Comparison of ENCODE assay signal across 19 cellular contexts in the genomic region with DNA sequence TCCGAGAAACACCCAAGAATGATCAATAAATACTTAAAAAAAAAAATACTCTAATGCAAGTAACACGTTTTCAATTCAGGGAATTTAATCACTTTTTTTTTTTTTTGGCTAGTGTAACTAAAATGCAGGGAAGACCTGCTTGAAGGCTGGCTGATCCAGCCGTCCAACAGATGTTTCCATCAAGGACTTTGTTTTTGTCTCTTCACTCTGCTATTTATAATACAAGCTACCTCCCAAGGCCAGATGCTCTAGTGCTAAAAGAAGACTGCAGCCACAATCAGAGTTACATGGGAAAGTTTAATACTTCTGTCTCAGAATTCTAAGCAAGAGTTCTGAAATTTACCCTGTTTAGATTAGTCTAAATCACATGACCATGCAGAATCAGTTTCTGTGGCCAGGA. TPM values are rescaled to one million over a fixed set of nuclear protein-coding genes. Genes with fewer than 3 reads are reported as not detected.
DNase-seq lines count a peak whose midpoint lies in the region; ATAC-seq and TF ChIP-seq lines count a peak whose summit lies in the region.
"Had no signal": no experiment of that assay in that cellular context is flagged by ENCODE, and none has a peak within 500 bp of the region (broad histone marks: within the 10 kb centered on the region; RNA-seq: fewer than 3 reads in every experiment).

No MANE protein-coding gene starts in this region.

- H3K4me1 ChIP-seq in left ventricle myocardium inferior, result peaks cover 33% of the 10 kb centered on the region

- no peak overlapping the region for H3K27ac ChIP-seq in left ventricle myocardium inferior (replicated peaks)
- H3K27ac ChIP-seq: C4-2B, Peyer's patch had no signal

- H3K9me3 ChIP-seq in left ventricle myocardium inferior (replicated peaks), result peaks cover 6% of the 10 kb centered on the region
- H3K9me3 ChIP-seq: Peyer's patch had no signal

- no peaks in the 10 kb centered on the region for H3K27me3 ChIP-seq in left ventricle myocardium inferior (ENCODE audit: low read depth)
- H3K27me3 ChIP-seq: MG63, Peyer's patch had no signal

- no peak for TF ChIP-seq CTCF in left ventricle myocardium inferior (IDR thresholded peaks at IDR 0.05; ENCODE audit: borderline replicate concordance)
- no peak for TF ChIP-seq CTCF in fibroblast of villous mesenchyme (IDR thresholded peaks at IDR 0.05; ENCODE audit: insufficient read depth, low read depth, low read length)

- intact Hi-C loops in left ventricle myocardium superior (cut with micrococcal nuclease), result no loop called here
- intact Hi-C loops in left ventricle myocardium inferior (cut with micrococcal nuclease), result no loop called here

- H3K36me3 ChIP-seq in left ventricle myocardium inferior, result no peaks in the 10 kb centered on the region

- DNase-seq in left ventricle myocardium superior (no peak), left ventricle myocardium inferior (no peak), NCI-H82 (lab: John Stamatoyannopoulos, UW) (peak; percentile 77), fibroblast of villous mesenchyme (ENCODE audit: low read depth) (peak; percentile 51), AG20443 (ENCODE audit: low spot score) (no peak)
- DNase-seq in activated effector memory CD4-positive, alpha-beta T cell treated with anti-CD3 and anti-CD28 coated beads, Interleukin-2, amount 50 U/mL, for 16 hours, result no peak
- DNase-seq: AML-193, DND-41, Kasumi-1, MG63, NCI-H1092, NCI-H1436 treated with DMSO at 0.1 percent for 48 hours, NCI-H2081, NCI-H226, NCI-H526 treated with DMSO at 0.1 percent for 48 hours, Peyer's patch, SW 1271 had no signal

- H3K4me3 ChIP-seq in left ventricle myocardium inferior (no peak overlapping the region), fibroblast of villous mesenchyme (ENCODE audit: low read depth, low read length) (no peak overlapping the region)
- H3K4me3 ChIP-seq: MG63, Peyer's patch had no signal

- ATAC-seq in left ventricle myocardium superior, result peak; percentile 65
- no peak for ATAC-seq in HG02623 (IDR thresholded peaks at IDR 0.05; ENCODE audit: unreplicated experiment)

RNA-seq across cellular contexts. Expression of a gene that starts 14.5 kb away (rescaled TPM):
- total RNA-seq in left ventricle myocardium superior (119 TPM), left ventricle myocardium inferior (147 TPM), fibroblast of villous mesenchyme (91.5 and 113 TPM in 2 replicates)

Comparison
In these comparisons a context has a peak if more than half of its experiments do, and no peak if none do; other contexts are left out.
1. DNase-seq: peak in NCI-H82 (single experiment) and fibroblast of villous mesenchyme (single experiment); none in left ventricle myocardium superior (single experiment), left ventricle myocardium inferior (single experiment), AG20443 (single experiment) and activated effector memory CD4-positive, alpha-beta T cell treated with anti-CD3 and anti-CD28 coated beads, Interleukin-2, amount 50 U/mL, for 16 hours (single experiment).